Comparison of ENCODE assay signal across 1 cellular context in the genomic region with DNA sequence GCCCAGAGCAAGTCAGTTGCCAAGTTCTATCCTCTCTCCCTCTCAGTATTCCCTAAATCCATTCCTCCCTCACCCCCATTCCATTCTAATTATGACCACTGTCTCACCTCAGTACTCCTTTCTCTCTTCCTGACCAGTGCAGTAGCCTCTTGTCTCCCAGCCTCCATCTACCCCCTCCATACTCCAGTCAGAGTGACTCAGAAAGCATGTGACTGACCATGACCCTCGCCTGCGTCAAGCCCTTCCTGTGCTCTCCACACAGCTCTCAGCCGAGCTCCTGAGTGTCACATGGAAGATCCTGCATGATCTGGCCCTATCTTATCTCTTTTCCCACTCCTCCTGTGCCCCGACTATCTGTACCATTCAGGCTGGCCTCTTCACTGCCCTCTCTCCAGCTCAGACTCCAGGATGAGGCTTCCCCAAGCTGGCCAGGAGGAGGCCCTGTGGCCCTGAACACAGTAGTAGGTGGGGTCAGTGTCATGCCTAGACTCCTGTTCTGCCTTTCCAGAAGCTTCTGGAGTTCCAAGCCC.
TF ChIP-seq lines count a peak whose summit lies in the region.

No MANE protein-coding gene starts in this region.

TF ChIP-seq in K562, 482 proteins besides CTCF, POLR2A, EP300 and RAD21 (continued from another document and continues in another):
- no peak for TF ChIP-seq KLF13 (tag; IDR thresholded peaks at IDR 0.05; ENCODE audit: borderline replicate concordance, low read depth)
- TF ChIP-seq HMG20B (CRISPR knock-in tag; IDR thresholded peaks at IDR 0.05): no peak
- peak; percentile 77 for TF ChIP-seq ZNF239 (CRISPR knock-in tag; IDR thresholded peaks at IDR 0.05)
- TF ChIP-seq ZNF57 (CRISPR knock-in tag; IDR thresholded peaks at IDR 0.05): no peak
- no peak for TF ChIP-seq SP2 (IDR thresholded peaks at IDR 0.05; ENCODE audit: extremely low read depth, low read depth, low read length, poor library complexity, severe bottlenecking)
- TF ChIP-seq CREB1 (IDR thresholded peaks at IDR 0.05): peak; percentile 37; the same call in 1 of the 2 replicates
- peak; percentile 64; the same call in 1 of the 2 replicates for TF ChIP-seq CREB1 (CRISPR knock-in tag; IDR thresholded peaks at IDR 0.05)
- TF ChIP-seq CCNT2 (IDR thresholded peaks at IDR 0.05; ENCODE audit: borderline replicate concordance, extremely low read depth, insufficient read length, low read depth, low read length): peak; percentile 73
- TF ChIP-seq DDX20 (tag; IDR thresholded peaks at IDR 0.05; ENCODE audit: low read depth): no peak
- TF ChIP-seq SIX5 (IDR thresholded peaks at IDR 0.05; ENCODE audit: borderline replicate concordance in 1 of 2, insufficient read depth in 1 of 2, low read depth in 1 of 2, low read length in 2 of 2): no peak
- no peak for TF ChIP-seq HNRNPK (IDR thresholded peaks at IDR 0.05; ENCODE audit: low read depth, low read length, poor library complexity, severe bottlenecking)
- no peak for TF ChIP-seq CREB5 (CRISPR knock-in tag; IDR thresholded peaks at IDR 0.05)
- no peak for TF ChIP-seq ZNF121 (CRISPR knock-in tag; conservative IDR thresholded peaks at IDR 0.05)
- TF ChIP-seq ZNF263 (CRISPR knock-in tag; IDR thresholded peaks at IDR 0.05; ENCODE audit: borderline replicate concordance): peak; percentile 35; the same call in 1 of the 2 replicates
- 0 out of 2 replicates have a peak, but pooled peaks have one; percentile 38 for TF ChIP-seq GTF2E2 (tag; IDR thresholded peaks at IDR 0.05)
- TF ChIP-seq ZFX (CRISPR knock-in tag; IDR thresholded peaks at IDR 0.05): peak; percentile 63
- TF ChIP-seq HNRNPUL1 (IDR thresholded peaks at IDR 0.05; ENCODE audit: low read length): no peak
- TF ChIP-seq ZNF318 (IDR thresholded peaks at IDR 0.05; ENCODE audit: borderline replicate concordance in 1 of 2, low read depth in 1 of 2): peak in 1 of 2 experiments; percentile 73; a peak in 2 of 4 replicates
- TF ChIP-seq, protein P1, sequence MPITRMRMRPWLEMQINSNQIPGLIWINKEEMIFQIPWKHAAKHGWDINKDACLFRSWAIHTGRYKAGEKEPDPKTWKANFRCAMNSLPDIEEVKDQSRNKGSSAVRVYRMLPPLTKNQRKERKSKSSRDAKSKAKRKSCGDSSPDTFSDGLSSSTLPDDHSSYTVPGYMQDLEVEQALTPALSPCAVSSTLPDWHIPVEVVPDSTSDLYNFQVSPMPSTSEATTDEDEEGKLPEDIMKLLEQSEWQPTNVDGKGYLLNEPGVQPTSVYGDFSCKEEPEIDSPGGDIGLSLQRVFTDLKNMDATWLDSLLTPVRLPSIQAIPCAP (CRISPR knock-in tag; IDR thresholded peaks at IDR 0.05; ENCODE audit: borderline replicate concordance): no peak
- peak; percentile 97 for TF ChIP-seq NCOR1 (IDR thresholded peaks at IDR 0.05)
- TF ChIP-seq CSDE1 (IDR thresholded peaks at IDR 0.05): no peak
- TF ChIP-seq KDM2B (CRISPR knock-in tag; IDR thresholded peaks at IDR 0.05): no peak
- TF ChIP-seq, protein P2, sequence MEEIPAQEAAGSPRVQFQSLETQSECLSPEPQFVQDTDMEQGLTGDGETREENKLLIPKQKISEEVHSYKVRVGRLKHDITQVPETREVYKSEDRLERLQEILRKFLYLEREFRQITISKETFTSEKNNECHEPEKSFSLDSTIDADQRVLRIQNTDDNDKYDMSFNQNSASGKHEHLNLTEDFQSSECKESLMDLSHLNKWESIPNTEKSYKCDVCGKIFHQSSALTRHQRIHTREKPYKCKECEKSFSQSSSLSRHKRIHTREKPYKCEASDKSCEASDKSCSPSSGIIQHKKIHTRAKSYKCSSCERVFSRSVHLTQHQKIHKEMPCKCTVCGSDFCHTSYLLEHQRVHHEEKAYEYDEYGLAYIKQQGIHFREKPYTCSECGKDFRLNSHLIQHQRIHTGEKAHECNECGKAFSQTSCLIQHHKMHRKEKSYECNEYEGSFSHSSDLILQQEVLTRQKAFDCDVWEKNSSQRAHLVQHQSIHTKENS (CRISPR knock-in tag; IDR thresholded peaks at IDR 0.05): no peak
- peak; percentile 86; the same call in 1 of the 2 replicates for TF ChIP-seq SMAD3 (CRISPR knock-in tag; conservative IDR thresholded peaks at IDR 0.05)
- peak; percentile 94 for TF ChIP-seq ZNF75A (CRISPR knock-in tag; IDR thresholded peaks at IDR 0.05)
- peak; percentile 93 for TF ChIP-seq SMAD4 (CRISPR knock-in tag; conservative IDR thresholded peaks at IDR 0.05)
- no peak for TF ChIP-seq FOXO4 (CRISPR knock-in tag; IDR thresholded peaks at IDR 0.05)
- no peak for TF ChIP-seq BCOR (IDR thresholded peaks at IDR 0.05)
- TF ChIP-seq NONO (IDR thresholded peaks at IDR 0.05; ENCODE audit: low read depth in 2 of 2, low read length in 1 of 2): peak in 1 of 2 experiments; percentile 84; a peak in 1 of 4 replicates
- no peak for TF ChIP-seq SAFB (IDR thresholded peaks at IDR 0.05; ENCODE audit: borderline replicate concordance, low read depth, low read length)
- no peak for TF ChIP-seq HNRNPH1 (optimal IDR thresholded peaks at IDR 0.05; ENCODE audit: low read depth, low read length)
- TF ChIP-seq WHSC1 (IDR thresholded peaks at IDR 0.05; ENCODE audit: low read length): no peak
- TF ChIP-seq, protein P3, sequence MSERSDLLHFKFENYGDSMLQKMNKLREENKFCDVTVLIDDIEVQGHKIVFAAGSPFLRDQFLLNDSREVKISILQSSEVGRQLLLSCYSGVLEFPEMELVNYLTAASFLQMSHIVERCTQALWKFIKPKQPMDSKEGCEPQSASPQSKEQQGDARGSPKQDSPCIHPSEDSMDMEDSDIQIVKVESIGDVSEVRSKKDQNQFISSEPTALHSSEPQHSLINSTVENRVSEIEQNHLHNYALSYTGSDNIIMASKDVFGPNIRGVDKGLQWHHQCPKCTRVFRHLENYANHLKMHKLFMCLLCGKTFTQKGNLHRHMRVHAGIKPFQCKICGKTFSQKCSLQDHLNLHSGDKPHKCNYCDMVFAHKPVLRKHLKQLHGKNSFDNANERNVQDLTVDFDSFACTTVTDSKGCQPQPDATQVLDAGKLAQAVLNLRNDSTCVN (CRISPR knock-in tag; IDR thresholded peaks at IDR 0.05): 0 out of 2 replicates have a peak, but pooled peaks have one; percentile 1
- TF ChIP-seq ZC3H4 (CRISPR knock-in tag; IDR thresholded peaks at IDR 0.05; ENCODE audit: borderline replicate concordance): no peak
- no peak for TF ChIP-seq ZNF232 (CRISPR knock-in tag; IDR thresholded peaks at IDR 0.05)
- TF ChIP-seq MECOM (CRISPR knock-in tag; IDR thresholded peaks at IDR 0.05): peak; percentile 98
- peak; percentile 75; the same call in 1 of the 2 replicates for TF ChIP-seq CLOCK (CRISPR knock-in tag; IDR thresholded peaks at IDR 0.05; ENCODE audit: borderline replicate concordance)
- peak; percentile 69; the same call in 1 of the 2 replicates for TF ChIP-seq BACH1 (tag; IDR thresholded peaks at IDR 0.05)
- TF ChIP-seq KDM1A (IDR thresholded peaks at IDR 0.05): peak; percentile 79 to 88
- peak; percentile 96 for TF ChIP-seq TOE1 (IDR thresholded peaks at IDR 0.05; ENCODE audit: borderline replicate concordance)
- no peak for TF ChIP-seq TOE1 (CRISPR knock-in tag; IDR thresholded peaks at IDR 0.05; ENCODE audit: borderline replicate concordance, low read depth)
- no peak for TF ChIP-seq E2F3 (CRISPR knock-in tag; IDR thresholded peaks at IDR 0.05)
- TF ChIP-seq, protein P4, sequence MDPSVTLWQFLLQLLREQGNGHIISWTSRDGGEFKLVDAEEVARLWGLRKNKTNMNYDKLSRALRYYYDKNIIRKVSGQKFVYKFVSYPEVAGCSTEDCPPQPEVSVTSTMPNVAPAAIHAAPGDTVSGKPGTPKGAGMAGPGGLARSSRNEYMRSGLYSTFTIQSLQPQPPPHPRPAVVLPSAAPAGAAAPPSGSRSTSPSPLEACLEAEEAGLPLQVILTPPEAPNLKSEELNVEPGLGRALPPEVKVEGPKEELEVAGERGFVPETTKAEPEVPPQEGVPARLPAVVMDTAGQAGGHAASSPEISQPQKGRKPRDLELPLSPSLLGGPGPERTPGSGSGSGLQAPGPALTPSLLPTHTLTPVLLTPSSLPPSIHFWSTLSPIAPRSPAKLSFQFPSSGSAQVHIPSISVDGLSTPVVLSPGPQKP (CRISPR knock-in tag; IDR thresholded peaks at IDR 0.05): no peak
- TF ChIP-seq HIVEP1 (CRISPR knock-in tag; IDR thresholded peaks at IDR 0.05): peak; percentile 6; the same call in 1 of the 2 replicates
- TF ChIP-seq POLR3G (IDR thresholded peaks at IDR 0.05; ENCODE audit: extremely low read depth, insufficient read length, insufficient replicate concordance): no peak
- TF ChIP-seq FOXK1 (CRISPR knock-in tag; IDR thresholded peaks at IDR 0.05; ENCODE audit: borderline replicate concordance): no peak
